ENCODE assay signal across 35 cellular contexts in the genomic region with DNA sequence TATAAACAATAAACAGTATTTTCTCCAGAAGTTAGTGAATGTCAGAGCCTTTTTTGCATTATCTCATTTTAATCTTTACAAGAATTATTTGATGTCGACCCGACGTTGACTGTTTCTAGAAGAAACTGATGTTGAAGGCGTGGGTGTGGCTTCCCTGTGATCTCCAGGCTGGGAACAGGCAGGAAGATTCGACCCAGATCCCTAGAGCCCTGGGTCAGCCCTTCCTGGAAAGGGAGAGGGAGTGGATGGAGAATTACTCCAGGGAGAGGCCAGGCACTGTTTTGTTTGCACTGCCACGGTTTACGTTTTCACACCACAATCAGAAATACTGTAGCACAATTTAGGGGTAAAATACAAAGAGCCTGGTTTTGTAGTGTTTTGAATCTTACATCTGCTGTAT.
"Had no signal": no experiment of that assay in that cellular context is flagged by ENCODE, and none has a peak within 500 bp of the region (broad histone marks: within the 10 kb centered on the region; RNA-seq: fewer than 3 reads in every experiment).

No MANE protein-coding gene starts in this region.

- ATAC-seq: activated CD8-positive, alpha-beta memory T cell treated with anti-CD3 and anti-CD28 coated beads, Interleukin-2, amount 10 ng/mL, durations not matched to agents 7 days and 5 days; activated CD8-positive, alpha-beta T cell treated with anti-CD3 and anti-CD28 coated beads for 36 hours; activated naive CD4-positive, alpha-beta T cell treated with anti-CD3 and anti-CD28 coated beads, Interleukin-2, amount 50 U/mL, for 72 hours; activated T-cell treated with anti-CD3 and anti-CD28 coated beads, Interleukin-2, amount 50 U/mL, for 4 hours; activated T-cell treated with anti-CD3 and anti-CD28 coated beads, Interleukin-2, amount 50 U/mL, for 72 hours; activated T-helper 17 cell treated with anti-CD3 and anti-CD28 coated beads, Interleukin-2, amount 50 U/mL, for 72 hours; body of pancreas had no signal

- H3K27ac ChIP-seq: adrenal gland, body of pancreas, brain microvascular endothelial cell, breast epithelium, VCaP had no signal

- DNase-seq: activated B cell treated with CpG ODN at 0.5 μM for 24 hours; activated CD4-positive, alpha-beta memory T cell treated with anti-CD3 and anti-CD28 coated beads for 36 hours; activated CD4-positive, alpha-beta T cell treated with anti-CD3 and anti-CD28 coated beads for 4 hours; activated CD4-positive, alpha-beta T cell treated with anti-CD3 and anti-CD28 coated beads, Interleukin-2, amount 10 ng/mL, durations not matched to agents 24 days and 14 days; activated CD4-positive, alpha-beta T cell treated with anti-CD3 and anti-CD28 coated beads, Interleukin-2, amount 50 U/mL, for 1 hour; activated CD4-positive, alpha-beta T cell treated with anti-CD3 and anti-CD28 coated beads, Interleukin-2, amount 50 U/mL, for 4 hours; activated CD4-positive, CD25-positive, alpha-beta regulatory T cell treated with anti-CD3 and anti-CD28 coated beads, Interleukin-2, amount 50 U/mL, for 72 hours; activated CD8-positive, alpha-beta memory T cell treated with anti-CD3 and anti-CD28 coated beads, Interleukin-2, amount 10 ng/mL, durations not matched to agents 7 days and 5 days; activated CD8-positive, alpha-beta T cell treated with anti-CD3 and anti-CD28 coated beads for 36 hours; activated effector memory CD4-positive, alpha-beta T cell treated with anti-CD3 and anti-CD28 coated beads, Interleukin-2, amount 50 U/mL, for 16 hours; activated gamma-delta T cell treated with Interleukin-2 at 50 U/mL for 16 hours; activated naive CD4-positive, alpha-beta T cell; activated naive CD4-positive, alpha-beta T cell treated with anti-CD3 and anti-CD28 coated beads for 36 hours; activated naive CD4-positive, alpha-beta T cell treated with anti-CD3 and anti-CD28 coated beads, Interleukin-2, amount 50 U/mL, for 16 hours; activated naive CD8-positive, alpha-beta T cell treated with anti-CD3 and anti-CD28 coated beads for 36 hours; activated T-cell treated with anti-CD3 and anti-CD28 coated beads for 4 hours; activated T-cell treated with anti-CD3 and anti-CD28 coated beads, Interleukin-2, amount 50 U/mL, for 1 hour; activated T-cell treated with anti-CD3 and anti-CD28 coated beads, Interleukin-2, amount 50 U/mL, for 4 hours; activated T-cell treated with anti-CD3 and anti-CD28 coated beads, Interleukin-2, amount 50 U/mL, for 72 hours; adrenal gland; amniotic stem cell; aorta; body of pancreas; brain microvascular endothelial cell; central memory CD4-positive, alpha-beta T cell; T-helper 1 cell; T-helper 2 cell; T-helper 9 cell had no signal

- H3K4me3 Mint-ChIP-seq: activated B cell treated with CpG ODN at 0.5 μM for 24 hours; activated CD4-positive, alpha-beta memory T cell treated with anti-CD3 and anti-CD28 coated beads for 36 hours; activated CD4-positive, alpha-beta T cell treated with anti-CD3 and anti-CD28 coated beads, Interleukin-2, amount 10 ng/mL, durations not matched to agents 24 days and 14 days; activated CD8-positive, alpha-beta memory T cell treated with anti-CD3 and anti-CD28 coated beads, Interleukin-2, amount 10 ng/mL, durations not matched to agents 7 days and 5 days; activated CD8-positive, alpha-beta T cell treated with anti-CD3 and anti-CD28 coated beads for 36 hours; activated naive CD4-positive, alpha-beta T cell treated with anti-CD3 and anti-CD28 coated beads for 36 hours; activated naive CD8-positive, alpha-beta T cell treated with anti-CD3 and anti-CD28 coated beads for 36 hours; activated T-cell treated with anti-CD3 and anti-CD28 coated beads, Interleukin-2, amount 50 U/mL, for 4 hours; activated T-cell treated with anti-CD3 and anti-CD28 coated beads, Interleukin-2, amount 50 U/mL, for 72 hours; activated T-helper 1 cell treated with anti-CD3 and anti-CD28 coated beads, Interleukin-12 subunit alpha, Interleukin-12 subunit beta, Interleukin-2, Interleukin-4 antibody, amounts not matched to agents 30 ng/mL and 10 ng/mL and 1 ng/mL, durations not matched to agents 14 hours and 24 hours and 36 hours; activated T-helper 17 cell treated with anti-CD3 and anti-CD28 coated beads, Interleukin-2, amount 50 U/mL, for 72 hours; T-helper 1 cell treated with Interleukin-12 subunit alpha and Interleukin-12 subunit beta and Interleukin-4 antibody, amounts not matched to agents 30 μg/mL and 1 μg/mL, for 36 hours; T-helper 2 cell treated with Interferon-gamma antibody and Interleukin-4, amounts not matched to agents 5 μg/mL and 100 μg/mL, for 36 hours had no signal

- H3K4me1 Mint-ChIP-seq: activated CD4-positive, alpha-beta T cell treated with anti-CD3 and anti-CD28 coated beads, Interleukin-2, amount 10 ng/mL, durations not matched to agents 24 days and 14 days; activated CD8-positive, alpha-beta memory T cell treated with anti-CD3 and anti-CD28 coated beads, Interleukin-2, amount 10 ng/mL, durations not matched to agents 7 days and 5 days had no signal

- H3K4me3 ChIP-seq: adrenal gland, body of pancreas, breast epithelium had no signal

- H3K27ac Mint-ChIP-seq: activated B cell treated with CpG ODN at 0.5 μM for 24 hours; activated CD4-positive, alpha-beta memory T cell treated with anti-CD3 and anti-CD28 coated beads for 36 hours; activated CD4-positive, alpha-beta T cell treated with anti-CD3 and anti-CD28 coated beads, Interleukin-2, amount 10 ng/mL, durations not matched to agents 24 days and 14 days; activated CD8-positive, alpha-beta memory T cell treated with anti-CD3 and anti-CD28 coated beads, Interleukin-2, amount 10 ng/mL, durations not matched to agents 7 days and 5 days; activated CD8-positive, alpha-beta T cell treated with anti-CD3 and anti-CD28 coated beads for 36 hours; activated naive CD4-positive, alpha-beta T cell treated with anti-CD3 and anti-CD28 coated beads for 36 hours; activated naive CD4-positive, alpha-beta T cell treated with anti-CD3 and anti-CD28 coated beads, Interleukin-2, amount 50 U/mL, for 72 hours; activated naive CD8-positive, alpha-beta T cell treated with anti-CD3 and anti-CD28 coated beads for 36 hours; activated T-cell treated with anti-CD3 and anti-CD28 coated beads, Interleukin-2, amount 50 U/mL, for 72 hours; activated T-helper 1 cell treated with anti-CD3 and anti-CD28 coated beads, Interleukin-12 subunit alpha, Interleukin-12 subunit beta, Interleukin-2, Interleukin-4 antibody, amounts not matched to agents 30 ng/mL and 10 ng/mL and 1 ng/mL, durations not matched to agents 14 hours and 24 hours and 36 hours; activated T-helper 17 cell treated with anti-CD3 and anti-CD28 coated beads, Interleukin-2, amount 50 U/mL, for 72 hours; T-helper 1 cell treated with Interleukin-12 subunit alpha and Interleukin-12 subunit beta and Interleukin-4 antibody, amounts not matched to agents 30 μg/mL and 1 μg/mL, for 36 hours; T-helper 2 cell treated with Interferon-gamma antibody and Interleukin-4, amounts not matched to agents 5 μg/mL and 100 μg/mL, for 36 hours had no signal

- H3K36me3 ChIP-seq: adrenal gland, brain microvascular endothelial cell, breast epithelium had no signal

- H3K36me3 Mint-ChIP-seq: activated CD4-positive, alpha-beta memory T cell treated with anti-CD3 and anti-CD28 coated beads for 36 hours; activated CD8-positive, alpha-beta memory T cell treated with anti-CD3 and anti-CD28 coated beads, Interleukin-2, amount 10 ng/mL, durations not matched to agents 7 days and 5 days; activated naive CD4-positive, alpha-beta T cell treated with anti-CD3 and anti-CD28 coated beads, Interleukin-2, amount 50 U/mL, for 72 hours; activated naive CD8-positive, alpha-beta T cell treated with anti-CD3 and anti-CD28 coated beads for 36 hours had no signal

- H3K27me3 ChIP-seq: adrenal gland, brain microvascular endothelial cell had no signal

- H3K9me3 ChIP-seq: adrenal gland, body of pancreas, breast epithelium had no signal

- H3K9me3 Mint-ChIP-seq: activated B cell treated with CpG ODN at 0.5 μM for 24 hours; activated CD4-positive, alpha-beta memory T cell treated with anti-CD3 and anti-CD28 coated beads for 36 hours; activated CD4-positive, alpha-beta T cell treated with anti-CD3 and anti-CD28 coated beads, Interleukin-2, amount 10 ng/mL, durations not matched to agents 24 days and 14 days; activated naive CD4-positive, alpha-beta T cell treated with anti-CD3 and anti-CD28 coated beads for 36 hours; activated naive CD4-positive, alpha-beta T cell treated with anti-CD3 and anti-CD28 coated beads, Interleukin-2, amount 50 U/mL, for 72 hours; activated naive CD8-positive, alpha-beta T cell treated with anti-CD3 and anti-CD28 coated beads for 36 hours; activated T-cell treated with anti-CD3 and anti-CD28 coated beads, Interleukin-2, amount 50 U/mL, for 4 hours; activated T-helper 1 cell treated with anti-CD3 and anti-CD28 coated beads, Interleukin-12 subunit alpha, Interleukin-12 subunit beta, Interleukin-2, Interleukin-4 antibody, amounts not matched to agents 30 ng/mL and 10 ng/mL and 1 ng/mL, durations not matched to agents 14 hours and 24 hours and 36 hours; activated T-helper 17 cell treated with anti-CD3 and anti-CD28 coated beads, Interleukin-2, amount 50 U/mL, for 72 hours; T-helper 1 cell treated with Interleukin-12 subunit alpha and Interleukin-12 subunit beta and Interleukin-4 antibody, amounts not matched to agents 30 μg/mL and 1 μg/mL, for 36 hours; T-helper 2 cell treated with Interferon-gamma antibody and Interleukin-4, amounts not matched to agents 5 μg/mL and 100 μg/mL, for 36 hours had no signal

- H3K4me1 ChIP-seq: adrenal gland, body of pancreas, breast epithelium had no signal
